8 cellular contexts compared by ENCODE assay signal in genomic region chr12:9284197-9284596, GRCh38.
A peak's percentile ranks its signal among the peaks of the same experiment; 100 is the strongest.
DNase-seq lines count a peak whose midpoint lies in the region; ATAC-seq and TF ChIP-seq lines count a peak whose summit lies in the region.
"Not testable (repeated sequence)": the region's sequence is repeated elsewhere in the genome, so short reads cannot be mapped to it uniquely, and the experiment has no call there.

No MANE protein-coding gene starts in this region.

- H3K27ac ChIP-seq in KOPT-K1 (ENCODE audit: low read depth, low read length, poor library complexity, severe bottlenecking) (peak overlapping the region; percentile 96), hepatocyte (peak overlapping the region; percentile 61), upper lobe of left lung (peak overlapping the region in 3 of 4 donors; percentile 27 to 76 (median 48))

- POLR2A ChIA-PET in activated B cell treated with CpG ODN at 0.5 μM for 24 hours (lab: Charles Lee), result not testable (repeated sequence)

- not testable (repeated sequence) for H3K36me3 Mint-ChIP-seq in HFFc6 (ENCODE audit: low read depth); activated B cell treated with CpG ODN at 0.5 μM for 24 hours (ENCODE audit: low read depth)

- not testable (repeated sequence) for H3K4me1 Mint-ChIP-seq in HFFc6 (ENCODE audit: low read depth); activated B cell treated with CpG ODN at 0.5 μM for 24 hours

- not testable (repeated sequence) for H3K4me3 ChIP-seq in hepatocyte
- H3K4me3 ChIP-seq in upper lobe of left lung, result peak overlapping the region in 3 of 4 donors; percentile 47 to 60 (median 54)

- not testable (repeated sequence) for H3K36me3 ChIP-seq in KOPT-K1 (ENCODE audit: insufficient read depth, low read length); hepatocyte (replicated peaks; ENCODE audit: insufficient read depth, low read depth); upper lobe of left lung

- H2AFZ ChIP-seq in hepatocyte, result peak overlapping the region; percentile 45

- not testable (repeated sequence) for H3K9me2 ChIP-seq in hepatocyte (replicated peaks; ENCODE audit: insufficient read depth)

- TF ChIP-seq EP300 in upper lobe of left lung (IDR thresholded peaks at IDR 0.05), result not testable (repeated sequence)

- H3K79me2 ChIP-seq in hepatocyte, result not testable (repeated sequence)

- ATAC-seq in GM18502 (IDR thresholded peaks at IDR 0.05; ENCODE audit: poor library complexity, unreplicated experiment) (peak; percentile 48), activated B cell treated with CpG ODN at 0.5 μM for 24 hours (ENCODE audit: low read depth) (peak; percentile 59), omental fat pad (ENCODE audit: low FRiP score) (peak; percentile 67), upper lobe of left lung (ENCODE audit: low FRiP score in 2 of 2) (peak; percentile 43 to 76)

- DNase-seq in HFFc6; activated B cell treated with CpG ODN at 0.5 μM for 24 hours; omental fat pad (ENCODE audit: low spot score): not testable (repeated sequence)
- DNase-seq in central memory CD4-positive, alpha-beta T cell, result peak; percentile 19
- peak; percentile 21 for DNase-seq in hepatocyte (ENCODE audit: low spot score)
- peak in 1 of 2 donors; percentile 23 for DNase-seq in upper lobe of left lung

- TF ChIP-seq POLR2A in upper lobe of left lung (IDR thresholded peaks at IDR 0.05), result not testable (repeated sequence)

- intact Hi-C loops in activated B cell treated with CpG ODN at 0.5 μM for 24 hours (cut with micrococcal nuclease), result not testable (repeated sequence)

- H3K9me3 Mint-ChIP-seq in HFFc6, activated B cell treated with CpG ODN at 0.5 μM for 24 hours: not testable (repeated sequence)

- TF ChIP-seq CTCF in HFFc6 (IDR thresholded peaks at IDR 0.05); activated B cell treated with CpG ODN at 0.5 μM for 24 hours (IDR thresholded peaks at IDR 0.05); hepatocyte (IDR thresholded peaks at IDR 0.05; ENCODE audit: poor library complexity); omental fat pad (IDR thresholded peaks at IDR 0.05); upper lobe of left lung (IDR thresholded peaks at IDR 0.05): not testable (repeated sequence)

- not testable (repeated sequence) for H4K20me1 ChIP-seq in hepatocyte (ENCODE audit: insufficient read depth, poor library complexity, severe bottlenecking)

- H3K4me1 ChIP-seq in hepatocyte (ENCODE audit: insufficient read depth); upper lobe of left lung: not testable (repeated sequence)

- 2% methylated on average over 14 of the region's 14 CpGs for WGBS in hepatocyte (ENCODE audit: low lambda C conversion rate, missing lambda C conversion rate)
- 6% methylated on average over 13 of the region's 14 CpGs; no CpG with 5 or more reads in 1 of the 2 donors for WGBS in upper lobe of left lung, 2 donors

- peak overlapping the region; percentile 94 for H3K27ac Mint-ChIP-seq in HFFc6
- not testable (repeated sequence) for H3K27ac Mint-ChIP-seq in activated B cell treated with CpG ODN at 0.5 μM for 24 hours

- H3K9me3 ChIP-seq in KOPT-K1 (ENCODE audit: insufficient read depth, low read length, poor library complexity, severe bottlenecking); hepatocyte (ENCODE audit: low read depth); upper lobe of left lung: not testable (repeated sequence)

- H3K4me3 Mint-ChIP-seq in HFFc6, result peak overlapping the region; percentile 99
- not testable (repeated sequence) for H3K4me3 Mint-ChIP-seq in activated B cell treated with CpG ODN at 0.5 μM for 24 hours

- not testable (repeated sequence) for H3K27me3 Mint-ChIP-seq in HFFc6 (ENCODE audit: insufficient read depth); activated B cell treated with CpG ODN at 0.5 μM for 24 hours

- peak overlapping the region; percentile 81 for H3K4me2 ChIP-seq in hepatocyte

- not testable (repeated sequence) for H3K27me3 ChIP-seq in hepatocyte, upper lobe of left lung

- CTCF ChIA-PET in activated B cell treated with CpG ODN at 0.5 μM for 24 hours (lab: Charles Lee), result not testable (repeated sequence)
